Comparison of ENCODE assay signal across 11 cellular contexts in genomic region chr15:33067456-33067855, GRCh38.
DNase-seq lines count a peak whose midpoint lies in the region; ATAC-seq, FAIRE-seq and TF ChIP-seq lines count a peak whose summit lies in the region.
"Had no signal": no experiment of that assay in that cellular context is flagged by ENCODE, and none has a peak within 500 bp of the region (broad histone marks: within the 10 kb centered on the region; RNA-seq: fewer than 3 reads in every experiment).

No MANE protein-coding gene starts in this region.

- intact Hi-C loops in body of pancreas (cut with DNase I): no loop called here

- FAIRE-seq in A549 (lab: Jason Lieb, UNC): peak; percentile 95

- TF ChIP-seq RAD21 in A549 (conservative IDR thresholded peaks at IDR 0.05 in 1 of 2, IDR thresholded peaks at IDR 0.05 in 1 of 2): no peak

- CTCF ChIA-PET in A549 (lab: Yijun Ruan, JAX): interaction anchor here (1.3 to 1.6 kb wide), 3 partner anchors 12 to 65 kb away, joined by 3 to 5 read pairs (median 4); no protein-coding TSS in a partner anchor

- TF ChIP-seq EP300 in A549 (IDR thresholded peaks at IDR 0.05): no peak

- no peak for ATAC-seq in A549
- ATAC-seq in body of pancreas: no peak
- no peak for ATAC-seq in GM21825 (IDR thresholded peaks at IDR 0.05; ENCODE audit: unreplicated experiment)
- ATAC-seq in HG02759 (IDR thresholded peaks at IDR 0.05; ENCODE audit: unreplicated experiment): no peak

- no peak for TF ChIP-seq CTCF in A549 (IDR thresholded peaks at IDR 0.05)
- TF ChIP-seq CTCF in HFF-Myc (IDR thresholded peaks at IDR 0.05; ENCODE audit: low read depth, low read length, missing control alignments): no peak
- no peak for TF ChIP-seq CTCF in body of pancreas (IDR thresholded peaks at IDR 0.05)

- WGBS in A549 (ENCODE audit: missing lambda C conversion rate): 83% methylated on average over 9 of the region's 9 CpGs
- 27 to 35% methylated on average over 9 of the region's 9 CpGs for WGBS in body of pancreas, 2 donors

- H3K27me3 ChIP-seq in body of pancreas (no peaks in the 10 kb centered on the region), mucosa of rectum (ENCODE audit: control insufficient read depth in 2 of 2, insufficient read depth in 2 of 2, low read length in 2 of 2) (no peaks in the 10 kb centered on the region)
- H3K27me3 ChIP-seq: ascending aorta had no signal

- H3K9ac ChIP-seq in mucosa of rectum (ENCODE audit: low read depth in 1 of 2, low read length in 2 of 2): peak overlapping the region; percentile 68 to 73

- no peaks in the 10 kb centered on the region for H3K36me3 ChIP-seq in body of pancreas (replicated peaks in 1 of 2; ENCODE audit: insufficient read depth in 1 of 2, low read depth in 2 of 2)
- H3K36me3 ChIP-seq in mucosa of rectum (ENCODE audit: control insufficient read depth in 2 of 2, insufficient read depth in 2 of 2, low read length in 2 of 2): peaks cover 0 to 4% of the 10 kb centered on the region in 2 donors
- H3K36me3 ChIP-seq: ascending aorta, neutrophil had no signal

- H3K4me1 ChIP-seq in A549: peaks cover 22% of the 10 kb centered on the region
- peaks cover 8% of the 10 kb centered on the region for H3K4me1 ChIP-seq in body of pancreas
- H3K4me1 ChIP-seq in mucosa of rectum (ENCODE audit: control insufficient read depth in 2 of 2, insufficient read depth in 2 of 2, low read length in 2 of 2): peaks cover 15 to 26% of the 10 kb centered on the region in 2 donors
- H3K4me1 ChIP-seq: ascending aorta had no signal

- H3K4me2 ChIP-seq in A549: peak overlapping the region; percentile 74

- H3K9me3 ChIP-seq in A549 (no peaks in the 10 kb centered on the region), body of pancreas (no peaks in the 10 kb centered on the region), mucosa of rectum (ENCODE audit: control insufficient read depth in 2 of 2, low read length in 2 of 2) (no peaks in the 10 kb centered on the region)
- H3K9me3 ChIP-seq: ascending aorta, neutrophil had no signal

- peak overlapping the region; percentile 66 to 73 for H3K27ac ChIP-seq in A549
- H3K27ac ChIP-seq in body of pancreas: peak overlapping the region; percentile 42 to 86 (median 76)
- peak overlapping the region; percentile 89 to 94 for H3K27ac ChIP-seq in mucosa of rectum (ENCODE audit: low read depth in 2 of 2, low read length in 2 of 2)
- H3K27ac ChIP-seq: ascending aorta, neutrophil had no signal

- peak overlapping the region; percentile 26; the same call in 1 of the 3 replicates for H3K4me3 ChIP-seq in A549
- peak overlapping the region; percentile 42 for H3K4me3 ChIP-seq in HFF-Myc (replicated peaks; ENCODE audit: low read depth, low read length)
- H3K4me3 ChIP-seq in body of pancreas: no peak overlapping the region
- H3K4me3 ChIP-seq in mucosa of rectum (ENCODE audit: low read length in 2 of 2): peak overlapping the region; percentile 77

- TF ChIP-seq POLR2A in A549 (IDR thresholded peaks at IDR 0.05; ENCODE audit: low read length): no peak
- TF ChIP-seq POLR2A in body of pancreas (IDR thresholded peaks at IDR 0.05): no peak

- POLR2A ChIA-PET in A549 (lab: Yijun Ruan, JAX): no interaction called here

- DNase-seq in A549 (ENCODE audit: low read depth in 1 of 2, low spot score in 1 of 2) (no peak), HFF-Myc (ENCODE audit: extremely low read depth, low read depth) (peak; percentile 78), body of pancreas (no peak), NCI-H1092 (lab: John Stamatoyannopoulos, UW) (no peak), NCI-H524 (lab: John Stamatoyannopoulos, UW) (no peak)
- DNase-seq: SHP77 treated with DMSO at 0.1 percent for 48 hours had no signal

TF ChIP-seq in A549, 52 proteins besides CTCF, POLR2A, EP300 and RAD21:
- TF ChIP-seq ZSCAN20 (CRISPR knock-in tag; IDR thresholded peaks at IDR 0.05): no peak
- TF ChIP-seq, protein P1, sequence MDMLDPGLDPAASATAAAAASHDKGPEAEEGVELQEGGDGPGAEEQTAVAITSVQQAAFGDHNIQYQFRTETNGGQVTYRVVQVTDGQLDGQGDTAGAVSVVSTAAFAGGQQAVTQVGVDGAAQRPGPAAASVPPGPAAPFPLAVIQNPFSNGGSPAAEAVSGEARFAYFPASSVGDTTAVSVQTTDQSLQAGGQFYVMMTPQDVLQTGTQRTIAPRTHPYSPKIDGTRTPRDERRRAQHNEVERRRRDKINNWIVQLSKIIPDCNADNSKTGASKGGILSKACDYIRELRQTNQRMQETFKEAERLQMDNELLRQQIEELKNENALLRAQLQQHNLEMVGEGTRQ (IDR thresholded peaks at IDR 0.05): no peak
- no peak for TF ChIP-seq MYC (IDR thresholded peaks at IDR 0.05; ENCODE audit: borderline replicate concordance, low read length)
- no peak for TF ChIP-seq RCOR1 (IDR thresholded peaks at IDR 0.05; ENCODE audit: low read depth, low read length)
- no peak for TF ChIP-seq MAFK (IDR thresholded peaks at IDR 0.05; ENCODE audit: partially characterized antibody)
- TF ChIP-seq SMC3 (IDR thresholded peaks at IDR 0.05): no peak
- no peak for TF ChIP-seq RARB (CRISPR knock-in tag; IDR thresholded peaks at IDR 0.05)
TF ChIP-seq in A549: peak in this region for 0.

Comparison
In these comparisons a context has a peak if more than half of its experiments do, and no peak if none do; other contexts are left out.
1. H3K4me3 ChIP-seq: peak in A549 (single experiment), HFF-Myc (single experiment) and mucosa of rectum (2 of 2); none in body of pancreas (0 of 2).
2. Peak in every context shown above with its lines, with median percentiles within 50 percentile points of each other: H3K27ac ChIP-seq.